In the genomic region with DNA sequence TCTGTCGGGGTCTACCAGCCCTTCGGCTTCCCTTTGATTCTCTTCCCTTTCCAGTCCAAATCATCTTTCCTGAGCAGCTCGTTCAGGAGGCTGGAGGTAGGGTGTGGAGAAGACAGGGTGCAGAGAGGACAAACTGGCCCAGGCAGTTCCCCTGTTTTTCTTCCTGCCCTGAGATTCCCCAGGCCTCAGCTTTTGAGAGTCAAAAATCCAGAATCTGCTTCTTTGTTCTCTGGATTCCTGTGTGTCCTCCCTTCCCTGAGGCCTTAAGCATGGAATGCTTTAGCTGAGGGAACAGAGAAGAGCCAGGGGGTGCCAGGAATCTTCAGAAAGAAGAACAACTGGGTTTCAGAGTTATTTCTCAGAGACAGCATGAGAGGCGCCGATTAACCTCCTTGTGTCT, we compare ENCODE assay signal across 26 cellular contexts. TPM values are rescaled to one million over a fixed set of nuclear protein-coding genes. Genes with fewer than 3 reads are reported as not detected.
A peak's percentile ranks its signal among the peaks of the same experiment; 100 is the strongest.
DNase-seq lines count a peak whose midpoint lies in the region; ATAC-seq and TF ChIP-seq lines count a peak whose summit lies in the region.
"Had no signal": no experiment of that assay in that cellular context is flagged by ENCODE, and none has a peak within 500 bp of the region (broad histone marks: within the 10 kb centered on the region; RNA-seq: fewer than 3 reads in every experiment).

No MANE protein-coding gene starts in this region.

- no peak overlapping the region for H3K9ac ChIP-seq in fibroblast of lung (ENCODE audit: insufficient read depth, low read length)

- no peak overlapping the region for H3K4me3 ChIP-seq in fibroblast of lung (replicated peaks in 1 of 4; ENCODE audit: control extremely low read depth in 1 of 4, insufficient read depth in 1 of 4, low read depth in 3 of 4, low read length in 4 of 4)
- H3K4me3 ChIP-seq: coronary artery, lower lobe of right lung, vagina had no signal

- no peaks in the 10 kb centered on the region for H3K27me3 ChIP-seq in fibroblast of lung (ENCODE audit: control insufficient read depth, insufficient read depth, low read length)
- H3K27me3 ChIP-seq: vagina had no signal

- intact Hi-C loops in sciatic nerve (cut with DNase I): no loop called here

- TF ChIP-seq CTCF in fibroblast of lung (conservative IDR thresholded peaks at IDR 0.05 in 1 of 2, IDR thresholded peaks at IDR 0.05 in 1 of 2; ENCODE audit: low read depth in 1 of 2, low read length in 2 of 2): no peak
- peak; percentile 8 for TF ChIP-seq CTCF in osteocyte (IDR thresholded peaks at IDR 0.05)

- peak overlapping the region; percentile 85 for H3K27ac Mint-ChIP-seq in osteocyte (ENCODE audit: unreplicated experiment)
- H3K27ac Mint-ChIP-seq: activated CD4-positive, alpha-beta T cell treated with anti-CD3 and anti-CD28 coated beads, Interleukin-2, amount 10 ng/mL, durations not matched to agents 7 days and 5 days; activated T-helper 17 cell treated with anti-CD3 and anti-CD28 coated beads, Interleukin-2, amount 50 U/mL, for 72 hours; CD4-positive, alpha-beta T cell; IgD-negative memory B cell; T-helper 1 cell treated with Interleukin-12 subunit alpha and Interleukin-12 subunit beta and Interleukin-4 antibody, amounts not matched to agents 30 μg/mL and 1 μg/mL, for 36 hours had no signal

- H3K9me3 Mint-ChIP-seq in osteocyte (ENCODE audit: unreplicated experiment): no peaks in the 10 kb centered on the region
- H3K9me3 Mint-ChIP-seq: activated CD4-positive, alpha-beta T cell treated with anti-CD3 and anti-CD28 coated beads, Interleukin-2, amount 10 ng/mL, durations not matched to agents 7 days and 5 days; activated T-helper 17 cell treated with anti-CD3 and anti-CD28 coated beads, Interleukin-2, amount 50 U/mL, for 72 hours; CD4-positive, alpha-beta T cell; IgD-negative memory B cell; T-helper 1 cell treated with Interleukin-12 subunit alpha and Interleukin-12 subunit beta and Interleukin-4 antibody, amounts not matched to agents 30 μg/mL and 1 μg/mL, for 36 hours had no signal

- H3K36me3 Mint-ChIP-seq in osteocyte (ENCODE audit: unreplicated experiment): no peaks in the 10 kb centered on the region
- H3K36me3 Mint-ChIP-seq: IgD-negative memory B cell had no signal

- no peak overlapping the region for H3K4me3 Mint-ChIP-seq in osteocyte (ENCODE audit: unreplicated experiment)
- H3K4me3 Mint-ChIP-seq: activated CD4-positive, alpha-beta T cell treated with anti-CD3 and anti-CD28 coated beads, Interleukin-2, amount 10 ng/mL, durations not matched to agents 7 days and 5 days; activated T-helper 17 cell treated with anti-CD3 and anti-CD28 coated beads, Interleukin-2, amount 50 U/mL, for 72 hours; CD4-positive, alpha-beta T cell; IgD-negative memory B cell; T-helper 1 cell treated with Interleukin-12 subunit alpha and Interleukin-12 subunit beta and Interleukin-4 antibody, amounts not matched to agents 30 μg/mL and 1 μg/mL, for 36 hours had no signal

- ATAC-seq in sciatic nerve: no peak
- ATAC-seq in GM21367 (IDR thresholded peaks at IDR 0.05; ENCODE audit: unreplicated experiment): no peak
- ATAC-seq: activated T-helper 17 cell treated with anti-CD3 and anti-CD28 coated beads, Interleukin-2, amount 50 U/mL, for 72 hours; lower lobe of right lung; right cardiac atrium had no signal

- H3K4me1 ChIP-seq in fibroblast of lung (ENCODE audit: control insufficient read depth, extremely low read depth, insufficient read depth, low read length): peaks cover 15% of the 10 kb centered on the region
- H3K4me1 ChIP-seq: lower lobe of right lung had no signal

- H3K79me2 ChIP-seq in fibroblast of lung (ENCODE audit: control insufficient read depth, insufficient read depth, low read length): no peaks in the 10 kb centered on the region

- H3K27ac ChIP-seq in fibroblast of lung (ENCODE audit: insufficient read depth, low read length): peak overlapping the region; percentile 57
- H3K27ac ChIP-seq: coronary artery, lower lobe of right lung, vagina had no signal

- peaks cover 58% of the 10 kb centered on the region for H3K4me1 Mint-ChIP-seq in osteocyte (ENCODE audit: unreplicated experiment)
- H3K4me1 Mint-ChIP-seq: activated CD4-positive, alpha-beta T cell treated with anti-CD3 and anti-CD28 coated beads, Interleukin-2, amount 10 ng/mL, durations not matched to agents 7 days and 5 days; activated T-helper 17 cell treated with anti-CD3 and anti-CD28 coated beads, Interleukin-2, amount 50 U/mL, for 72 hours; IgD-negative memory B cell had no signal

- H4K20me1 ChIP-seq in fibroblast of lung (ENCODE audit: control insufficient read depth, extremely low read depth, insufficient read depth, low read length): no peaks in the 10 kb centered on the region

- peak; percentile 95 for DNase-seq in ELF-1 (ENCODE audit: low read depth, low spot score)
- DNase-seq in NCI-H226: peak; percentile 34
- DNase-seq in fibroblast of lung (ENCODE audit: low read depth in 2 of 2): peak in 1 of 2 donors; percentile 40
- no peak for DNase-seq in osteocyte (ENCODE audit: extremely low spot score, unreplicated experiment)
- no peak for DNase-seq in sciatic nerve (ENCODE audit: low spot score)
- DNase-seq in NCI-H1417 treated with DMSO at 0.1 percent for 48 hours (lab: John Stamatoyannopoulos, UW): no peak
- DNase-seq in SIG-M5 treated with dmso at 0.1 percent for 504 hours (lab: John Stamatoyannopoulos, UW; ENCODE audit: unreplicated experiment): no peak
- DNase-seq: activated CD4-positive, alpha-beta T cell treated with anti-CD3 and anti-CD28 coated beads, Interleukin-2, amount 10 ng/mL, durations not matched to agents 7 days and 5 days; CD4-positive, alpha-beta T cell; DMS153; head of caudate nucleus; lower lobe of right lung; MM.1S; NCI-H146; NCI-H2171 treated with DMSO at 0.1 percent for 48 hours; OCI-M1; right cardiac atrium; SIG-M5; stimulated activated CD4-positive, alpha-beta T cell treated with anti-CD3 and anti-CD28 coated beads, Interleukin-15, amount 100 ng/mL, for 24 hours had no signal

- no peak overlapping the region for H3K4me2 ChIP-seq in fibroblast of lung (ENCODE audit: extremely low read depth, insufficient read depth, low read length)

- no peaks in the 10 kb centered on the region for H3K27me3 Mint-ChIP-seq in osteocyte (ENCODE audit: unreplicated experiment)
- H3K27me3 Mint-ChIP-seq: activated CD4-positive, alpha-beta T cell treated with anti-CD3 and anti-CD28 coated beads, Interleukin-2, amount 10 ng/mL, durations not matched to agents 7 days and 5 days; activated T-helper 17 cell treated with anti-CD3 and anti-CD28 coated beads, Interleukin-2, amount 50 U/mL, for 72 hours; CD4-positive, alpha-beta T cell; IgD-negative memory B cell had no signal

- H2AFZ ChIP-seq in fibroblast of lung (ENCODE audit: low read length): no peak overlapping the region

- H3K36me3 ChIP-seq in fibroblast of lung (ENCODE audit: control insufficient read depth, insufficient read depth, low read length): no peaks in the 10 kb centered on the region
- H3K36me3 ChIP-seq: lower lobe of right lung, vagina had no signal

- H3K9me3 ChIP-seq in fibroblast of lung (ENCODE audit: control insufficient read depth, insufficient read depth, low read depth, low read length): no peaks in the 10 kb centered on the region
- H3K9me3 ChIP-seq: lower lobe of right lung, vagina had no signal

RNA-seq across cellular contexts. Expression of a gene that starts 26.7 kb away (rescaled TPM):
- total RNA-seq in fibroblast of lung (not detected in 2 replicates), osteocyte (not detected in 2 replicates), sciatic nerve (not detected)
- 0.43 TPM in 1 of 2 replicates, not detected in the other for polyA plus RNA-seq in fibroblast of lung
- 0.15 TPM in 1 of 2 replicates, not detected in the other for polyA plus RNA-seq in fibroblast of lung (2012)
- polyA minus RNA-seq in fibroblast of lung (ENCODE audit: low replicate concordance): not detected in 2 replicates
- total RNA-seq: activated CD4-positive, alpha-beta T cell treated with anti-CD3 and anti-CD28 coated beads, Interleukin-2, amount 10 ng/mL, durations not matched to agents 7 days and 5 days; activated T-helper 17 cell treated with anti-CD3 and anti-CD28 coated beads, Interleukin-2, amount 50 U/mL, for 72 hours; CD4-positive, alpha-beta T cell; lower lobe of right lung; omental fat pad; right cardiac atrium; vagina had no signal
- polyA plus RNA-seq: IgD-negative memory B cell, right cardiac atrium had no signal

Comparison
In these comparisons a context has a peak if more than half of its experiments do, and no peak if none do; other contexts are left out.
1. DNase-seq: peak in ELF-1 (single experiment) and NCI-H226 (single experiment); none in osteocyte (single experiment), sciatic nerve (single experiment), NCI-H1417 treated with DMSO at 0.1 percent for 48 hours (single experiment) and SIG-M5 treated with dmso at 0.1 percent for 504 hours (single experiment).